ENCODE assay signal across 1 cellular context in the genomic region with DNA sequence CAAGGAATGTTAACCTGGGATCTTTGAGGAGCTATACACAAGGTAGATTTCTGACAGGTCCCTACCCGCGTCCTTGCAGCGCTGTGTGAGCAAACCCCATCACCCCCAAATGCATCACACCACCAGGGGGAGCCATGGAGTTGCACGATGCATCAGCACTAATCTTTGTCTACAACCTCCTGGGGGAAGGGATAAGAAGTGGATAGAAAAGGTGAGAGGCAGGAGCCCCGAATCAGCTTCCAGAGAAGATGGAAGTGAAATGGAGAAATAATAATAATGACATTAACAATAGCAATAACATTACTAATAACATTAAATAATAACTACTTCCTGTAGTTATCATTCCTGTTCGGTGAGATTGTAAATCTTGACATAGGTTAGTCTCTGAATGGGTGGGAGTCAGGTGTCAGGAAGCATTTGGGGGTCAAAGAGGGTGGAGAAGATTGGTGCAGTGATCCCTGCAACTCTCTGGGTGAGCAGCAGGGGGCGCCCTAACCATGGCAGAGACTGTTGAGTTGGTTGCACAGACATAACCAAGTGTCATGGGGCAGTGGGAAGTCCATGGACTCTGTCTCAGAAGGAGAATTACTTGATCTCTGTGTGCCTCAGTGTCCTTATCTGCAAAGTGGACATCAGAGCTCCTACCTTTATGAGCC.
A peak's percentile ranks its signal among the peaks of the same experiment; 100 is the strongest.
TF ChIP-seq lines count a peak whose summit lies in the region.

No MANE protein-coding gene starts in this region.

TF ChIP-seq in K562, 482 proteins besides CTCF, POLR2A, EP300 and RAD21 (continued from another document and continues in another):
- TF ChIP-seq PYGO2 (tag; IDR thresholded peaks at IDR 0.05): no peak
- peak; percentile 77; the same call in 1 of the 2 replicates for TF ChIP-seq CC2D1A (IDR thresholded peaks at IDR 0.05)
- 0 out of 2 replicates have a peak, but pooled peaks have one; percentile 49 for TF ChIP-seq NBN (IDR thresholded peaks at IDR 0.05; ENCODE audit: low read depth)
- TF ChIP-seq ZNF239 (CRISPR knock-in tag; IDR thresholded peaks at IDR 0.05): no peak; the same call in 1 of the 2 replicates
- TF ChIP-seq NELFE (IDR thresholded peaks at IDR 0.05; ENCODE audit: insufficient read depth, insufficient read length): no peak
- no peak for TF ChIP-seq PBX2 (CRISPR knock-in tag; IDR thresholded peaks at IDR 0.05; ENCODE audit: low read depth)
- 0 out of 2 replicates have a peak, but pooled peaks have one; percentile 7 for TF ChIP-seq PBX2 (tag; conservative IDR thresholded peaks at IDR 0.05; ENCODE audit: low read depth)
- TF ChIP-seq, protein P1, sequence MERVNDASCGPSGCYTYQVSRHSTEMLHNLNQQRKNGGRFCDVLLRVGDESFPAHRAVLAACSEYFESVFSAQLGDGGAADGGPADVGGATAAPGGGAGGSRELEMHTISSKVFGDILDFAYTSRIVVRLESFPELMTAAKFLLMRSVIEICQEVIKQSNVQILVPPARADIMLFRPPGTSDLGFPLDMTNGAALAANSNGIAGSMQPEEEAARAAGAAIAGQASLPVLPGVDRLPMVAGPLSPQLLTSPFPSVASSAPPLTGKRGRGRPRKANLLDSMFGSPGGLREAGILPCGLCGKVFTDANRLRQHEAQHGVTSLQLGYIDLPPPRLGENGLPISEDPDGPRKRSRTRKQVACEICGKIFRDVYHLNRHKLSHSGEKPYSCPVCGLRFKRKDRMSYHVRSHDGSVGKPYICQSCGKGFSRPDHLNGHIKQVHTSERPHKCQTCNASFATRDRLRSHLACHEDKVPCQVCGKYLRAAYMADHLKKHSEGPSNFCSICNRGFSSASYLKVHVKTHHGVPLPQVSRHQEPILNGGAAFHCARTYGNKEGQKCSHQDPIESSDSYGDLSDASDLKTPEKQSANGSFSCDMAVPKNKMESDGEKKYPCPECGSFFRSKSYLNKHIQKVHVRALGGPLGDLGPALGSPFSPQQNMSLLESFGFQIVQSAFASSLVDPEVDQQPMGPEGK (CRISPR knock-in tag; IDR thresholded peaks at IDR 0.05; ENCODE audit: borderline replicate concordance): no peak
- TF ChIP-seq HDGF (IDR thresholded peaks at IDR 0.05): 0 out of 2 replicates have a peak, but pooled peaks have one; percentile 33
- TF ChIP-seq ZNF764 (CRISPR knock-in tag; IDR thresholded peaks at IDR 0.05; ENCODE audit: low read depth): no peak
- no peak for TF ChIP-seq TAF15 (IDR thresholded peaks at IDR 0.05; ENCODE audit: low read depth, low read length)
- TF ChIP-seq MXD1 (CRISPR knock-in tag; IDR thresholded peaks at IDR 0.05; ENCODE audit: borderline replicate concordance, poor library complexity, severe bottlenecking): no peak
- peak; percentile 62 for TF ChIP-seq HDAC3 (IDR thresholded peaks at IDR 0.05; ENCODE audit: borderline replicate concordance, partially characterized antibody)
- no peak for TF ChIP-seq VEZF1 (CRISPR knock-in tag; IDR thresholded peaks at IDR 0.05)
- no peak for TF ChIP-seq E2F1 (CRISPR knock-in tag; IDR thresholded peaks at IDR 0.05)
- no peak for TF ChIP-seq PRDM10 (IDR thresholded peaks at IDR 0.05; ENCODE audit: partially characterized antibody)
- TF ChIP-seq MTF1 (CRISPR knock-in tag; IDR thresholded peaks at IDR 0.05; ENCODE audit: borderline replicate concordance): no peak
- TF ChIP-seq CREB3 (tag; conservative IDR thresholded peaks at IDR 0.05; ENCODE audit: low read depth): no peak
- TF ChIP-seq SMC3 (conservative IDR thresholded peaks at IDR 0.05; ENCODE audit: insufficient read depth, low read depth, low read length): peak; percentile 80
- TF ChIP-seq ELF1 (tag; IDR thresholded peaks at IDR 0.05): no peak
- TF ChIP-seq, protein P2, sequence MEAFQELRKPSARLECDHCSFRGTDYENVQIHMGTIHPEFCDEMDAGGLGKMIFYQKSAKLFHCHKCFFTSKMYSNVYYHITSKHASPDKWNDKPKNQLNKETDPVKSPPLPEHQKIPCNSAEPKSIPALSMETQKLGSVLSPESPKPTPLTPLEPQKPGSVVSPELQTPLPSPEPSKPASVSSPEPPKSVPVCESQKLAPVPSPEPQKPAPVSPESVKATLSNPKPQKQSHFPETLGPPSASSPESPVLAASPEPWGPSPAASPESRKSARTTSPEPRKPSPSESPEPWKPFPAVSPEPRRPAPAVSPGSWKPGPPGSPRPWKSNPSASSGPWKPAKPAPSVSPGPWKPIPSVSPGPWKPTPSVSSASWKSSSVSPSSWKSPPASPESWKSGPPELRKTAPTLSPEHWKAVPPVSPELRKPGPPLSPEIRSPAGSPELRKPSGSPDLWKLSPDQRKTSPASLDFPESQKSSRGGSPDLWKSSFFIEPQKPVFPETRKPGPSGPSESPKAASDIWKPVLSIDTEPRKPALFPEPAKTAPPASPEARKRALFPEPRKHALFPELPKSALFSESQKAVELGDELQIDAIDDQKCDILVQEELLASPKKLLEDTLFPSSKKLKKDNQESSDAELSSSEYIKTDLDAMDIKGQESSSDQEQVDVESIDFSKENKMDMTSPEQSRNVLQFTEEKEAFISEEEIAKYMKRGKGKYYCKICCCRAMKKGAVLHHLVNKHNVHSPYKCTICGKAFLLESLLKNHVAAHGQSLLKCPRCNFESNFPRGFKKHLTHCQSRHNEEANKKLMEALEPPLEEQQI (IDR thresholded peaks at IDR 0.05): peak; percentile 58; the same call in 1 of the 2 replicates
- no peak for TF ChIP-seq ATF1 (CRISPR knock-in tag; IDR thresholded peaks at IDR 0.05)
- peak; percentile 57 for TF ChIP-seq ATF1 (tag; IDR thresholded peaks at IDR 0.05)
- TF ChIP-seq, protein P3, sequence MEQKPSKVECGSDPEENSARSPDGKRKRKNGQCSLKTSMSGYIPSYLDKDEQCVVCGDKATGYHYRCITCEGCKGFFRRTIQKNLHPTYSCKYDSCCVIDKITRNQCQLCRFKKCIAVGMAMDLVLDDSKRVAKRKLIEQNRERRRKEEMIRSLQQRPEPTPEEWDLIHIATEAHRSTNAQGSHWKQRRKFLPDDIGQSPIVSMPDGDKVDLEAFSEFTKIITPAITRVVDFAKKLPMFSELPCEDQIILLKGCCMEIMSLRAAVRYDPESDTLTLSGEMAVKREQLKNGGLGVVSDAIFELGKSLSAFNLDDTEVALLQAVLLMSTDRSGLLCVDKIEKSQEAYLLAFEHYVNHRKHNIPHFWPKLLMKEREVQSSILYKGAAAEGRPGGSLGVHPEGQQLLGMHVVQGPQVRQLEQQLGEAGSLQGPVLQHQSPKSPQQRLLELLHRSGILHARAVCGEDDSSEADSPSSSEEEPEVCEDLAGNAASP (IDR thresholded peaks at IDR 0.05): no peak
- no peak for TF ChIP-seq RBM15 (IDR thresholded peaks at IDR 0.05; ENCODE audit: insufficient read depth, low read length)
- TF ChIP-seq ASH1L (IDR thresholded peaks at IDR 0.05; ENCODE audit: borderline replicate concordance, low read depth, partially characterized antibody): peak; percentile 25
- TF ChIP-seq MTA3 (IDR thresholded peaks at IDR 0.05; ENCODE audit: borderline replicate concordance): peak; percentile 50; the same call in 1 of the 2 replicates
- no peak for TF ChIP-seq PML (IDR thresholded peaks at IDR 0.05; ENCODE audit: low read length)
- TF ChIP-seq DNMT1 (IDR thresholded peaks at IDR 0.05): no peak
- peak; percentile 54 for TF ChIP-seq ARID1B (IDR thresholded peaks at IDR 0.05)
